Comparison of ENCODE assay signal across 8 cellular contexts in the genomic region with DNA sequence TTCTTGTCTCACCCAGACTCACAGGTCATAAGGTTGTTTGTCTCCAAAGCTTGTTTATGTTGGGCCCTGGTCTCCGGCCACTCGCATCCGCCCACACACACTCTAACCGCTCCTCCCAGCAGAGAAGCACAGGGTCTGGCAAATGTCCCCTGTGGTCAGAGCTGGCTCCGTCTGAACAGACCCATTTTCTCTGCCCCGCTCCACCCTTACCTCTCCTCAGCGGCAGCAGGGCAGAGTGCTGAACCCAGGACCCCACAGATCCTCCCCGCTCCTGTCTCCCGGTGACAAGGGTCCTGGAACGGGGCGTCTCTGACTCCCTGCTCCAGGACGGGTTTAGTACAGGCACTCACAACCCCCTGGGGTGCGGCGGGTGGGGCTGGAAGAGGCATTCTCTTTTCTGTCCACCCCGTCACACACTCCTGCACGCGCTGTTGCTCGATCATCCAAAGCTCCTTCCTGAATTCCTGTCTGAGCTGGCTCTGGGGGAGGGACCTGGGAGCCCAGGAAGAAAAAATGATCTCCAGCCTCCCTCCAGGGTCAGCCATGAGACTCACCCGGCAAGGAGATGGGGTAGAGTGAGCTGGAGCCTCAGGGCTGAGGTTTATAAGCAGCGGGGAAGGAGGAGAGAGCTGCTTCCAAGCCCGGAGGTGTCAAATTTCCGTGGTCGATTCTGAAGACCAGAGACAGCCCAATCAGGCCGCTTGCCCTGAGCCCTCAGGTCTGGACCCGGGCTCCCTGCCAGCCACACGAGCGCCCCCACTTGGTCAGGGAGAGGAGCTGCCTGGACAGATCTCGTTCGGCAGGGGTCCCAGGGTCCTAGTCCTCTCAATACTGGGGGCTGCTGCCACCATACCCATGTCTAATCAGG.
DNase-seq lines count a peak whose midpoint lies in the region; ATAC-seq and TF ChIP-seq lines count a peak whose summit lies in the region.

A gene (minus strand): TSS at position 577 of the 868 bp plus-strand sequence. CDS start 1,033 bp downstream, outside the sequence.

- H3K27ac ChIP-seq in HEK293 (ENCODE audit: extremely low read depth, low read depth, low read length): peak within 1 kb of the TSS; percentile 61

- H3K4me3 ChIP-seq in HEK293 (ENCODE audit: low read depth, low read length) (peak within 1 kb of the TSS; percentile 55), iPS-11a (ENCODE audit: low read depth, low read length) (peak within 1 kb of the TSS; percentile 42), retinal pigment epithelial cell (ENCODE audit: low read length) (peak within 1 kb of the TSS; percentile 62)

- CTCF ChIA-PET in HEK293 (lab: Yijun Ruan, JAX): interaction anchor here (0.5 to 7.4 kb wide), 48 partner anchors 9 to 1783 kb away, joined by 3 to 54 read pairs (median 5); a partner anchor contains a TSS

- H3K36me3 ChIP-seq in HEK293 (ENCODE audit: control insufficient read depth in 2 of 2, insufficient read depth in 1 of 2, low read length in 2 of 2): peaks cover 0 to 29% of the 10 kb centered on the region in 2 experiments; a peak in 2 of 3 replicates

- DNase-seq in AG20443 (ENCODE audit: low spot score) (peak; percentile 90), NCI-H748 treated with DMSO at 0.1 percent for 48 hours (lab: John Stamatoyannopoulos, UW) (peak; percentile 78), brain pericyte (ENCODE audit: low read depth, low spot score) (peak; percentile 73), retinal pigment epithelial cell (ENCODE audit: low read depth) (peak; percentile 87)

- no peaks in the 10 kb centered on the region for H3K9me3 ChIP-seq in HEK293 (ENCODE audit: control insufficient read depth, insufficient read depth, low read depth, low read length)

- POLR2A ChIA-PET in HEK293 (lab: Yijun Ruan, JAX): interaction anchor here (0.6 to 2.9 kb wide), 30 partner anchors 9 to 1456 kb away, joined by 3 to 24 read pairs (median 8); a partner anchor contains a TSS

- no peak for ATAC-seq in GM19328 (IDR thresholded peaks at IDR 0.05; ENCODE audit: unreplicated experiment)
- ATAC-seq in HG02970 (IDR thresholded peaks at IDR 0.05; ENCODE audit: low FRiP score, unreplicated experiment): no peak

- TF ChIP-seq CTCF in HEK293 (tag by site-specific recombination; IDR thresholded peaks at IDR 0.05) (peak; percentile 89), retinal pigment epithelial cell (conservative IDR thresholded peaks at IDR 0.05; ENCODE audit: low read depth, low read length) (peak; percentile 85)

- 0 out of 2 replicates have a peak, but pooled peaks cover 3% of the 10 kb centered on the region for H3K4me1 ChIP-seq in HEK293 (ENCODE audit: control insufficient read depth, insufficient read depth, low read length)

TF ChIP-seq in HEK293, 187 proteins besides CTCF, POLR2A, EP300 and RAD21 (continues in another document):
- no peak for TF ChIP-seq ZNF707 (tag by site-specific recombination; IDR thresholded peaks at IDR 0.05)
- no peak for TF ChIP-seq ZSCAN23 (tag by site-specific recombination; IDR thresholded peaks at IDR 0.05)
- TF ChIP-seq ZNF76 (tag by site-specific recombination; IDR thresholded peaks at IDR 0.05; ENCODE audit: borderline replicate concordance, low read depth): no peak
- no peak for TF ChIP-seq ZNF624 (tag by site-specific recombination; IDR thresholded peaks at IDR 0.05)
- TF ChIP-seq ZNF529 (tag by site-specific recombination; IDR thresholded peaks at IDR 0.05; ENCODE audit: insufficient replicate concordance): no peak
- TF ChIP-seq ZNF571 (tag by site-specific recombination; IDR thresholded peaks at IDR 0.05): no peak
- TF ChIP-seq, protein P1, sequence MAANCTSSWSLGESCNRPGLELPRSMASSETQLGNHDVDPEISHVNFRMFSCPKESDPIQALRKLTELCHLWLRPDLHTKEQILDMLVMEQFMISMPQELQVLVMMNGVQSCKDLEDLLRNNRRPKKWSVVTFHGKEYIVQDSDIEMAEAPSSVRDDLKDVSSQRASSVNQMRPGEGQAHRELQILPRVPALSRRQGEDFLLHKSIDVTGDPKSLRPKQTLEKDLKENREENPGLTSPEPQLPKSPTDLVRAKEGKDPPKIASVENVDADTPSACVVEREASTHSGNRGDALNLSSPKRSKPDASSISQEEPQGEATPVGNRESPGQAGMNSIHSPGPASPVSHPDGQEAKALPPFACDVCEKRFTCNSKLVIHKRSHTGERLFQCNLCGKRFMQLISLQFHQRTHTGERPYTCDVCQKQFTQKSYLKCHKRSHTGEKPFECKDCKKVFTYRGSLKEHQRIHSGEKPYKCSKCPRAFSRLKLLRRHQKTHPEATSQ (tag by site-specific recombination; IDR thresholded peaks at IDR 0.05): no peak
- TF ChIP-seq ZNF354C (tag by site-specific recombination; IDR thresholded peaks at IDR 0.05; ENCODE audit: borderline replicate concordance, low read depth): no peak
- no peak for TF ChIP-seq ZNF473 (tag by site-specific recombination; IDR thresholded peaks at IDR 0.05)
- no peak for TF ChIP-seq HOXC10 (CRISPR knock-in tag; IDR thresholded peaks at IDR 0.05)
- no peak for TF ChIP-seq ZNF391 (tag by site-specific recombination; IDR thresholded peaks at IDR 0.05; ENCODE audit: borderline replicate concordance, low read depth)
- no peak for TF ChIP-seq ZNF558 (tag by site-specific recombination; IDR thresholded peaks at IDR 0.05)
- peak; percentile 71 for TF ChIP-seq ZNF423 (tag by site-specific recombination; IDR thresholded peaks at IDR 0.05)
- TF ChIP-seq, protein P2, sequence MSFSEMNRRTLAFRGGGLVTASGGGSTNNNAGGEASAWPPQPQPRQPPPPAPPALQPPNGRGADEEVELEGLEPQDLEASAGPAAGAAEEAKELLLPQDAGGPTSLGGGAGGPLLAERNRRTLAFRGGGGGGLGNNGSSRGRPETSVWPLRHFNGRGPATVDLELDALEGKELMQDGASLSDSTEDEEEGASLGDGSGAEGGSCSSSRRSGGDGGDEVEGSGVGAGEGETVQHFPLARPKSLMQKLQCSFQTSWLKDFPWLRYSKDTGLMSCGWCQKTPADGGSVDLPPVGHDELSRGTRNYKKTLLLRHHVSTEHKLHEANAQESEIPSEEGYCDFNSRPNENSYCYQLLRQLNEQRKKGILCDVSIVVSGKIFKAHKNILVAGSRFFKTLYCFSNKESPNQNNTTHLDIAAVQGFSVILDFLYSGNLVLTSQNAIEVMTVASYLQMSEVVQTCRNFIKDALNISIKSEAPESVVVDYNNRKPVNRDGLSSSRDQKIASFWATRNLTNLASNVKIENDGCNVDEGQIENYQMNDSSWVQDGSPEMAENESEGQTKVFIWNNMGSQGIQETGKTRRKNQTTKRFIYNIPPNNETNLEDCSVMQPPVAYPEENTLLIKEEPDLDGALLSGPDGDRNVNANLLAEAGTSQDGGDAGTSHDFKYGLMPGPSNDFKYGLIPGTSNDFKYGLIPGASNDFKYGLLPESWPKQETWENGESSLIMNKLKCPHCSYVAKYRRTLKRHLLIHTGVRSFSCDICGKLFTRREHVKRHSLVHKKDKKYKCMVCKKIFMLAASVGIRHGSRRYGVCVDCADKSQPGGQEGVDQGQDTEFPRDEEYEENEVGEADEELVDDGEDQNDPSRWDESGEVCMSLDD (tag by site-specific recombination; IDR thresholded peaks at IDR 0.05): no peak
- TF ChIP-seq ZNF2 (tag by site-specific recombination; IDR thresholded peaks at IDR 0.05): peak; percentile 67; the same call in 1 of the 2 replicates
- no peak for TF ChIP-seq EGR2 (tag by site-specific recombination; IDR thresholded peaks at IDR 0.05; ENCODE audit: low read depth)
- TF ChIP-seq ZNF140 (tag by site-specific recombination; IDR thresholded peaks at IDR 0.05): no peak
- TF ChIP-seq, protein P3, sequence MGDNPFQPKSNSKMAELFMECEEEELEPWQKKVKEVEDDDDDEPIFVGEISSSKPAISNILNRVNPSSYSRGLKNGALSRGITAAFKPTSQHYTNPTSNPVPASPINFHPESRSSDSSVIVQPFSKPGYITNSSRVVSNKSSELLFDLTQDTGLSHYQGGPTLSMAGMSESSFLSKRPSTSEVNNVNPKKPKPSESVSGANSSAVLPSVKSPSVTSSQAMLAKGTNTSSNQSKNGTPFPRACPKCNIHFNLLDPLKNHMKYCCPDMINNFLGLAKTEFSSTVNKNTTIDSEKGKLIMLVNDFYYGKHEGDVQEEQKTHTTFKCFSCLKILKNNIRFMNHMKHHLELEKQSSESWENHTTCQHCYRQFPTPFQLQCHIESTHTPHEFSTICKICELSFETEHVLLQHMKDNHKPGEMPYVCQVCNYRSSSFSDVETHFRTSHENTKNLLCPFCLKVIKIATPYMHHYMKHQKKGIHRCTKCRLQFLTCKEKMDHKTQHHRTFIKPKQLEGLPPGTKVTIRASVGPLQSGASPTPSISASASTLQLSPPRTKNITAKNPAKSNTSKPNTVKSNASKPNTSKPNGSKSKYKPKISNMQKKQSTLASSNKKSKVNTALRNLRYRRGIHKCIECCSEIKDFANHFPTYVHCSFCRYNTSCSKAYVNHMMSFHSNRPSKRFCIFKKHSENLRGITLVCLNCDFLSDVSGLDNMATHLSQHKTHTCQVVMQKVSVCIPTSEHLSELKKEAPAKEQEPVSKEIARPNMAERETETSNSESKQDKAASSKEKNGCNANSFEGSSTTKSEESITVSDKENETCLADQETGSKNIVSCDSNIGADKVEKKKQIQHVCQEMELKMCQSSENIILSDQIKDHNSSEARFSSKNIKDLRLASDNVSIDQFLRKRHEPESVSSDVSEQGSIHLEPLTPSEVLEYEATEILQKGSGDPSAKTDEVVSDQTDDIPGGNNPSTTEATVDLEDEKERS (tag by site-specific recombination; IDR thresholded peaks at IDR 0.05): no peak
- TF ChIP-seq ZNF777 (tag by site-specific recombination; IDR thresholded peaks at IDR 0.05; ENCODE audit: borderline replicate concordance): no peak
- TF ChIP-seq ZNF670 (tag by site-specific recombination; IDR thresholded peaks at IDR 0.05; ENCODE audit: low read depth): no peak
- TF ChIP-seq, protein P4, sequence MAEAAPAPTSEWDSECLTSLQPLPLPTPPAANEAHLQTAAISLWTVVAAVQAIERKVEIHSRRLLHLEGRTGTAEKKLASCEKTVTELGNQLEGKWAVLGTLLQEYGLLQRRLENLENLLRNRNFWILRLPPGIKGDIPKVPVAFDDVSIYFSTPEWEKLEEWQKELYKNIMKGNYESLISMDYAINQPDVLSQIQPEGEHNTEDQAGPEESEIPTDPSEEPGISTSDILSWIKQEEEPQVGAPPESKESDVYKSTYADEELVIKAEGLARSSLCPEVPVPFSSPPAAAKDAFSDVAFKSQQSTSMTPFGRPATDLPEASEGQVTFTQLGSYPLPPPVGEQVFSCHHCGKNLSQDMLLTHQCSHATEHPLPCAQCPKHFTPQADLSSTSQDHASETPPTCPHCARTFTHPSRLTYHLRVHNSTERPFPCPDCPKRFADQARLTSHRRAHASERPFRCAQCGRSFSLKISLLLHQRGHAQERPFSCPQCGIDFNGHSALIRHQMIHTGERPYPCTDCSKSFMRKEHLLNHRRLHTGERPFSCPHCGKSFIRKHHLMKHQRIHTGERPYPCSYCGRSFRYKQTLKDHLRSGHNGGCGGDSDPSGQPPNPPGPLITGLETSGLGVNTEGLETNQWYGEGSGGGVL (tag by site-specific recombination; IDR thresholded peaks at IDR 0.05): peak; percentile 31
